8 cellular contexts compared by ENCODE assay signal in genomic region chr3:49689887-49690624, GRCh38. TPM values are rescaled to one million over a fixed set of nuclear protein-coding genes. Genes with fewer than 3 reads are reported as not detected.
DNase-seq lines count a peak whose midpoint lies in the region; ATAC-seq, FAIRE-seq and TF ChIP-seq lines count a peak whose summit lies in the region.
"Not testable (repeated sequence)": the region's sequence is repeated elsewhere in the genome, so short reads cannot be mapped to it uniquely, and the experiment has no call there.
"Had no signal": no experiment of that assay in that cellular context is flagged by ENCODE, and none has a peak within 500 bp of the region (broad histone marks: within the 10 kb centered on the region; RNA-seq: fewer than 3 reads in every experiment).

No MANE protein-coding gene starts in this region.

- H3K79me2 ChIP-seq in Karpas-422 (ENCODE audit: low read length), result peaks cover 39% of the 10 kb centered on the region

- POLR2A ChIA-PET in activated CD4-positive, alpha-beta memory T cell treated with anti-CD3 and anti-CD28 coated beads for 36 hours (lab: Charles Lee), result interaction anchor here (1.0 kb wide), 1 partner anchor 150 kb away, joined by 3 read pairs; no protein-coding TSS in a partner anchor

- not testable (repeated sequence) for H4K20me1 ChIP-seq in Karpas-422 (ENCODE audit: insufficient read depth, low read depth, low read length)

- H3K9me2 ChIP-seq in Karpas-422 (replicated peaks; ENCODE audit: insufficient read depth, low read length), result not testable (repeated sequence)

- peak overlapping the region; percentile 86 for H3K9ac ChIP-seq in Karpas-422 (ENCODE audit: low read length)
- H3K9ac ChIP-seq in skeletal muscle satellite cell (ENCODE audit: low read depth, low read length), result peak overlapping the region; percentile 93

- CTCF ChIA-PET in activated CD4-positive, alpha-beta memory T cell treated with anti-CD3 and anti-CD28 coated beads for 36 hours (lab: Charles Lee), result interaction anchor here (1.0 to 1.3 kb wide), 3 partner anchors 14 to 150 kb away, joined by 3 to 4 read pairs (median 3); partner anchors contain the start of gene AMIGO3

- H3K4me3 ChIP-seq in Karpas-422 (ENCODE audit: low read length) (peak overlapping the region; percentile 85), bronchial epithelial cell (ENCODE audit: low read depth, low read length) (peak overlapping the region; percentile 95), mucosa of descending colon (peak overlapping the region; percentile 97), skeletal muscle satellite cell (ENCODE audit: low read length) (peak overlapping the region; percentile 94)

- ATAC-seq in GM18868 (IDR thresholded peaks at IDR 0.05; ENCODE audit: unreplicated experiment), result peak; percentile 5
- not testable (repeated sequence) for ATAC-seq in mucosa of descending colon

- peak overlapping the region; percentile 72; the same call in 1 of the 2 replicates for H3K27ac ChIP-seq in Karpas-422 (ENCODE audit: low read length)

- H2AFZ ChIP-seq in Karpas-422 (ENCODE audit: low read length), result not testable (repeated sequence)

- not testable (repeated sequence) for H3K36me3 ChIP-seq in Karpas-422 (ENCODE audit: insufficient read depth, low read length); bronchial epithelial cell (ENCODE audit: control insufficient read depth, insufficient read depth, low read length); mucosa of descending colon (ENCODE audit: low read depth); skeletal muscle satellite cell (ENCODE audit: insufficient read depth, low read length)

- H3K27ac Mint-ChIP-seq in activated CD4-positive, alpha-beta memory T cell treated with anti-CD3 and anti-CD28 coated beads for 36 hours, result peak overlapping the region; percentile 85
- peak overlapping the region; percentile 85 for H3K27ac Mint-ChIP-seq in glutamatergic neuron (ENCODE audit: unreplicated experiment)

- FAIRE-seq in bronchial epithelial cell (lab: Jason Lieb, UNC), result not testable (repeated sequence)

- H3K4me3 Mint-ChIP-seq in activated CD4-positive, alpha-beta memory T cell treated with anti-CD3 and anti-CD28 coated beads for 36 hours, result peak overlapping the region; percentile 98
- H3K4me3 Mint-ChIP-seq in glutamatergic neuron (ENCODE audit: unreplicated experiment), result peak overlapping the region; percentile 100

- H3K36me3 Mint-ChIP-seq in activated CD4-positive, alpha-beta memory T cell treated with anti-CD3 and anti-CD28 coated beads for 36 hours; glutamatergic neuron (ENCODE audit: unreplicated experiment): not testable (repeated sequence)

- H3K9me3 ChIP-seq in Karpas-422 (ENCODE audit: low read length); mucosa of descending colon; skeletal muscle satellite cell (replicated peaks; ENCODE audit: low read length): not testable (repeated sequence)

- H3K4me1 ChIP-seq in Karpas-422 (ENCODE audit: low read length) (peaks cover 21% of the 10 kb centered on the region), mucosa of descending colon (ENCODE audit: low read depth) (peaks cover 21% of the 10 kb centered on the region), skeletal muscle satellite cell (ENCODE audit: control insufficient read depth, insufficient read depth, low read length) (peaks cover 16% of the 10 kb centered on the region)

- TF ChIP-seq CTCF in bronchial epithelial cell (IDR thresholded peaks at IDR 0.05; ENCODE audit: insufficient read depth, low read length, severe bottlenecking); glutamatergic neuron (IDR thresholded peaks at IDR 0.05; ENCODE audit: partially characterized antibody, unreplicated experiment); mucosa of descending colon (IDR thresholded peaks at IDR 0.05): not testable (repeated sequence)

- peaks cover 32% of the 10 kb centered on the region for H3K4me1 Mint-ChIP-seq in activated CD4-positive, alpha-beta memory T cell treated with anti-CD3 and anti-CD28 coated beads for 36 hours (ENCODE audit: low read depth)
- not testable (repeated sequence) for H3K4me1 Mint-ChIP-seq in glutamatergic neuron (ENCODE audit: low read depth, unreplicated experiment)

- intact Hi-C loops in activated CD4-positive, alpha-beta memory T cell treated with anti-CD3 and anti-CD28 coated beads for 36 hours (cut with micrococcal nuclease), result loop anchor here (1.0 kb wide), 1 partner anchor 16 kb away; the partner anchor contains the start of gene APEH
- intact Hi-C loops in mucosa of descending colon (cut with DNase I, micrococcal nuclease), result not testable (repeated sequence)

- not testable (repeated sequence) for H3K27me3 Mint-ChIP-seq in activated CD4-positive, alpha-beta memory T cell treated with anti-CD3 and anti-CD28 coated beads for 36 hours
- peaks cover 14% of the 10 kb centered on the region for H3K27me3 Mint-ChIP-seq in glutamatergic neuron (ENCODE audit: unreplicated experiment)

- peak; percentile 55 for DNase-seq in Karpas-422
- DNase-seq in activated CD4-positive, alpha-beta memory T cell treated with anti-CD3 and anti-CD28 coated beads for 36 hours; bronchial epithelial cell (ENCODE audit: low read depth); glutamatergic neuron; mucosa of descending colon: not testable (repeated sequence)

- H3K4me2 ChIP-seq in Karpas-422 (ENCODE audit: low read depth, low read length, poor library complexity, severe bottlenecking) (peak overlapping the region; percentile 79), skeletal muscle satellite cell (ENCODE audit: low read length) (peak overlapping the region; percentile 93)

- H3K9me3 Mint-ChIP-seq in activated CD4-positive, alpha-beta memory T cell treated with anti-CD3 and anti-CD28 coated beads for 36 hours; glutamatergic neuron (ENCODE audit: unreplicated experiment): not testable (repeated sequence)

- H3K27me3 ChIP-seq in Karpas-422 (ENCODE audit: low read length); bronchial epithelial cell (ENCODE audit: control insufficient read depth, insufficient read depth, low read length); skeletal muscle satellite cell (ENCODE audit: control insufficient read depth, insufficient read depth, low read length): not testable (repeated sequence)

RNA-seq across cellular contexts. Expression of gene RNF123, which starts 0.7 kb away (rescaled TPM):
- total RNA-seq in Karpas-422 (2014; rRNA removed; shearing (Covaris generic); ENCODE audit: low replicate concordance), result 20.1 and 31.5 TPM in 2 replicates
- total RNA-seq in activated CD4-positive, alpha-beta memory T cell treated with anti-CD3 and anti-CD28 coated beads for 36 hours, result 10 to 100 TPM; 21.0 to 29.7 TPM
- total RNA-seq in bronchial epithelial cell (17.6 and 21.5 TPM in 2 replicates), glutamatergic neuron (ENCODE audit: unreplicated experiment) (56.6 TPM), mucosa of descending colon (10 to 100 TPM; 45.5 to 58.1 (median 51.0) TPM)
- total RNA-seq in skeletal muscle satellite cell (2012; rRNA removed), result 20.1 and 28.1 TPM in 2 replicates

RNA-seq across cellular contexts. Expression of gene MST1, which starts 0.8 kb away (rescaled TPM):
- total RNA-seq in Karpas-422 (2014; rRNA removed; shearing (Covaris generic); ENCODE audit: low replicate concordance), result 19.8 and 25.6 TPM in 2 replicates
- total RNA-seq in activated CD4-positive, alpha-beta memory T cell treated with anti-CD3 and anti-CD28 coated beads for 36 hours, result 1 to 10 TPM; 8.1 to 8.2 TPM
- 4.7 and 7.6 TPM in 2 replicates for total RNA-seq in bronchial epithelial cell
- 23.4 TPM for total RNA-seq in glutamatergic neuron (ENCODE audit: unreplicated experiment)
- total RNA-seq in mucosa of descending colon, result 10 to 100 TPM; 16.8 to 55.9 (median 18.8) TPM
- 4.4 and 5.6 TPM in 2 replicates for total RNA-seq in skeletal muscle satellite cell (2012; rRNA removed)

RNA-seq across cellular contexts. Expression of gene APEH, which starts 15.9 kb away (rescaled TPM):
- total RNA-seq in Karpas-422 (2014; rRNA removed; shearing (Covaris generic); ENCODE audit: low replicate concordance), result 96.3 and 175 TPM in 2 replicates
- total RNA-seq in activated CD4-positive, alpha-beta memory T cell treated with anti-CD3 and anti-CD28 coated beads for 36 hours, result 100 to 1,000 TPM; 141 to 143 TPM
- 156 and 163 TPM in 2 replicates for total RNA-seq in bronchial epithelial cell
- total RNA-seq in glutamatergic neuron (ENCODE audit: unreplicated experiment), result 119 TPM
- total RNA-seq in mucosa of descending colon, result 100 to 1,000 TPM; 110 to 176 (median 142) TPM
- 102 and 126 TPM in 2 replicates for total RNA-seq in skeletal muscle satellite cell (2012; rRNA removed)

RNA-seq across cellular contexts. Expression of gene AMIGO3, which starts 29.4 kb away (rescaled TPM):
- total RNA-seq in Karpas-422 (2014; rRNA removed; shearing (Covaris generic); ENCODE audit: low replicate concordance), result 3.8 TPM in 1 of 2 replicates, not detected in the other
- total RNA-seq in activated CD4-positive, alpha-beta memory T cell treated with anti-CD3 and anti-CD28 coated beads for 36 hours, result not detected
- total RNA-seq in bronchial epithelial cell (not detected in 2 replicates), glutamatergic neuron (ENCODE audit: unreplicated experiment) (1.4 TPM), mucosa of descending colon (not detected)
- total RNA-seq in skeletal muscle satellite cell (2012; rRNA removed), result 0.25 and 2.0 TPM in 2 replicates
- total RNA-seq: left ventricle myocardium superior had no signal

RNA-seq across cellular contexts. Expression of gene GMPPB, which starts 33.7 kb away (rescaled TPM):
- 10.1 and 13.6 TPM in 2 replicates for total RNA-seq in Karpas-422 (2014; rRNA removed; shearing (Covaris generic); ENCODE audit: low replicate concordance)
- total RNA-seq in activated CD4-positive, alpha-beta memory T cell treated with anti-CD3 and anti-CD28 coated beads for 36 hours, result 10 to 100 TPM; 41.0 to 45.4 TPM
- total RNA-seq in bronchial epithelial cell, result 28.4 and 57.7 TPM in 2 replicates
- total RNA-seq in glutamatergic neuron (ENCODE audit: unreplicated experiment), result 21.2 TPM
- total RNA-seq in mucosa of descending colon, result 10 to 100 TPM; 36.0 to 60.5 (median 47.4) TPM
- 28.1 and 38.4 TPM in 2 replicates for total RNA-seq in skeletal muscle satellite cell (2012; rRNA removed)
